Comparison of ENCODE assay signal across 9 cellular contexts in genomic region chr3:117788086-117788485, GRCh38.
DNase-seq lines count a peak whose midpoint lies in the region; ATAC-seq and TF ChIP-seq lines count a peak whose summit lies in the region.
"Had no signal": no experiment of that assay in that cellular context is flagged by ENCODE, and none has a peak within 500 bp of the region (broad histone marks: within the 10 kb centered on the region; RNA-seq: fewer than 3 reads in every experiment).

No MANE protein-coding gene starts in this region.

- H3K4me3 ChIP-seq in AG04449 (ENCODE audit: low read depth, low read length): no peak overlapping the region

- H3K27me3 Mint-ChIP-seq in HFFc6 (ENCODE audit: insufficient read depth) (no peaks in the 10 kb centered on the region), WTC11 (ENCODE audit: low read depth) (no peaks in the 10 kb centered on the region)

- TF ChIP-seq CTCF in AG04449 (IDR thresholded peaks at IDR 0.05; ENCODE audit: insufficient read depth, low read length, missing control alignments) (no peak), HFFc6 (IDR thresholded peaks at IDR 0.05) (no peak), WTC11 (IDR thresholded peaks at IDR 0.05) (no peak)

- CTCF ChIA-PET in AG04449 (lab: Yijun Ruan, JAX): interaction anchor here (1.1 kb wide), 1 partner anchor 9 kb away, joined by 3 read pairs; no protein-coding TSS in a partner anchor
- CTCF ChIA-PET in WTC11 (lab: Charles Lee): no interaction called here

- peak; percentile 81 for ATAC-seq in WTC11
- ATAC-seq in GM18505 (IDR thresholded peaks at IDR 0.05; ENCODE audit: unreplicated experiment): no peak

- H3K36me3 Mint-ChIP-seq in HFFc6 (ENCODE audit: low read depth) (no peaks in the 10 kb centered on the region), WTC11 (no peaks in the 10 kb centered on the region)

- no peaks in the 10 kb centered on the region for H3K4me1 Mint-ChIP-seq in HFFc6 (ENCODE audit: low read depth)
- H3K4me1 Mint-ChIP-seq in WTC11: peaks cover 37% of the 10 kb centered on the region

- no peak for TF ChIP-seq POLR2A in GM18505 (IDR thresholded peaks at IDR 0.05; ENCODE audit: borderline replicate concordance, extremely low read depth, insufficient read depth, insufficient read length)

- DNase-seq in AG04449 (ENCODE audit: low read depth, low spot score): peak; percentile 95
- DNase-seq in HFFc6: peak; percentile 34
- DNase-seq in WTC11 (ENCODE audit: low spot score): no peak
- peak; percentile 72 for DNase-seq in kidney tubule cell (ENCODE audit: low spot score)
- no peak for DNase-seq in GM19238 (ENCODE audit: insufficient read length, low spot score)
- no peak for DNase-seq in NCI-H2029 (lab: John Stamatoyannopoulos, UW)
- no peak for DNase-seq in COR-L47 (lab: John Stamatoyannopoulos, UW)
- DNase-seq: activated CD4-positive, alpha-beta T cell treated with anti-CD3 and anti-CD28 coated beads for 48 hours had no signal

- H3K4me3 Mint-ChIP-seq in HFFc6 (no peak overlapping the region), WTC11 (no peak overlapping the region)

- POLR2A ChIA-PET in AG04449 (lab: Yijun Ruan, JAX) (interaction anchor here (1.0 kb wide), 1 partner anchor 178 kb away, joined by 3 read pairs; no protein-coding TSS in a partner anchor), WTC11 (lab: Charles Lee) (interaction anchor here (0.6 kb wide), 1 partner anchor 21 kb away, joined by 3 read pairs; no protein-coding TSS in a partner anchor)

- peaks cover 4% of the 10 kb centered on the region; the same call in 1 of the 2 replicates for H3K9me3 Mint-ChIP-seq in HFFc6
- no peaks in the 10 kb centered on the region; the same call in 1 of the 2 replicates for H3K9me3 Mint-ChIP-seq in WTC11

- no peak overlapping the region for H3K27ac Mint-ChIP-seq in HFFc6
- H3K27ac Mint-ChIP-seq in WTC11: 0 out of 2 replicates have a peak overlapping the region, but pooled peaks have one; percentile 32

TF ChIP-seq in WTC11, 78 proteins besides CTCF, POLR2A, EP300 and RAD21:
- TF ChIP-seq, protein P1, sequence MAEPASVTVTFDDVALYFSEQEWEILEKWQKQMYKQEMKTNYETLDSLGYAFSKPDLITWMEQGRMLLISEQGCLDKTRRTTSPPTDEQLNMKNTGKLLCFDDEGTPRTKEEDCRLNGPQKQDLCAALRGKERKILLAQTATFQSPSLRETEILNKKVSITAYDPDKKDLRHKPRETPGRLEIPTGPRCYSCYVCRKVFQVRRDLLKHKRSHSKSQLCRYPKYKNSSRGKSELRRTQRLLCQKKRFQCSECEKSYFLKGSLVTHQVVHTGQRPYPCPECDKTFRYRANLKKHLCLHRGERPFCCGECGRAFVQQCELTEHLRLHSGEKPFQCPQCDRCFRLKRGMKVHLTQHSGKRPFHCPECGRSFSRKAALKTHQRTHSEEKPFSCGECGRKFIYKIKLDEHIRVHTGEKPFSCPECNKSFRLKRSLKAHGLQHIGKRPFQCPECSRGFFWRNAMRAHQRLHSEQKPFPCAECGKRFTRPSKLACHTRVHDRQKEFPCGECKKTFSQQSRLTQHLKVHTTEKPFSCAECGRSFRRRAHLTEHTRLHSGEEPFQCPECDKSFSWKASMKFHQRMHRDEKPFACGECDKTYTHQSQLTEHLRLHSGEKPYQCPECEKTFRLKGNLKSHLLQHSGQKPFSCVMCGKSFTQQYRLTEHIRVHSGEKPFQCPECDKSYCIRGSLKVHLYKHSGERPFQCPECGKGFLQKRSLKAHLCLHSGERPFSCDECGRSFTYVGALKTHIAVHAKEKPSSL (CRISPR knock-in tag; conservative IDR thresholded peaks at IDR 0.05): no peak
- TF ChIP-seq PRRX2 (CRISPR knock-in tag; IDR thresholded peaks at IDR 0.05) (no peak), FOXK1 (CRISPR knock-in tag; IDR thresholded peaks at IDR 0.05) (no peak)

Comparison
In these comparisons a context has a peak if more than half of its experiments do, and no peak if none do; other contexts are left out.
1. DNase-seq: peak in AG04449 (single experiment), HFFc6 (single experiment) and kidney tubule cell (single experiment); none in WTC11 (single experiment), GM19238 (single experiment), NCI-H2029 (single experiment) and COR-L47 (single experiment).